Comparison of ENCODE assay signal across 25 cellular contexts in the genomic region with DNA sequence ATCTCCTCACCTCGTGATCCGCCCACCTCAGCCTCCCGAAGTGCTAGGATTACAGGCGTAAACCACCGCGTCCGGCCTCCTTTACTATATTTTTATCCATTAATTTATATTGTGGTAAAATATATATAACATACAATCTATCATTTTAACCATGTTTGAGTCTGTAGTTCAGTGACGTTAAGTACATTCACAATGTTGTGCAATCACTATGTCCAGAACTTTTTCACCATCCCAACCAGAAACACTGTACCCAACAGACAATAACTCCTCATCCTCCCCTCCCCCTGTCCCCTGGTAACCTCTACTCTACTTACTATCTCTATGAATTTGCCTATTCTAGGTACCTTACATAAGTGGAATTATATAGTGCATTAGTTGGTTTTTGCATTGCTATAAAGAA.
"Had no signal": no experiment of that assay in that cellular context is flagged by ENCODE, and none has a peak within 500 bp of the region (broad histone marks: within the 10 kb centered on the region; RNA-seq: fewer than 3 reads in every experiment).

No MANE protein-coding gene starts in this region.

- H3K9me3 ChIP-seq: suprapubic skin, testis, thoracic aorta, thyroid gland, tibial artery, transverse colon, upper lobe of left lung, upper lobe of right lung, uterus, vagina had no signal

- H3K27ac ChIP-seq: stomach, suprapubic skin, testis, thoracic aorta, thyroid gland, tibial artery, tibial nerve, transverse colon, upper lobe of left lung, upper lobe of right lung, uterus, vagina had no signal

- ATAC-seq: stimulated activated effector memory CD8-positive, alpha-beta T cell treated with anti-CD3 and anti-CD28 coated beads, Interleukin-12 subunit alpha, Interleukin-12 subunit beta, amount 100 ng/mL, for 72 hours; stimulated activated memory B cell treated with anti-CD40 and anti-IgM and Interleukin-4, amounts not matched to agents 10 μg/mL and 1 μg/mL and 100 μg/mL, for 72 hours; stimulated activated naive B cell treated with anti-CD40 and anti-IgM and Interleukin-4, amounts not matched to agents 10 μg/mL and 1 μg/mL and 100 μg/mL, for 72 hours; stimulated activated naive CD8-positive, alpha-beta T cell treated with anti-CD3 and anti-CD28 coated beads, Interleukin-15, amount 100 ng/mL, for 72 hours; stimulated activated naive CD8-positive, alpha-beta T cell treated with anti-CD3 and anti-CD28 coated beads, Interleukin-15, Interleukin-2, amounts not matched to agents 100 U/mL and 50 U/mL, for 24 hours; upper lobe of right lung had no signal

- DNase-seq: stimulated activated CD4-positive, alpha-beta T cell treated with anti-CD3 and anti-CD28 coated beads, Interleukin-2, amount 100 ng/mL, for 48 hours; stimulated activated CD4-positive, alpha-beta T cell treated with anti-CD3 and anti-CD28 coated beads, Interleukin-4, amount 100 ng/mL, for 1 hour; stimulated activated CD4-positive, alpha-beta T cell treated with anti-CD3 and anti-CD28 coated beads, Interleukin-4, amount 100 ng/mL, for 24 hours; stimulated activated CD4-positive, alpha-beta T cell treated with anti-CD3 and anti-CD28 coated beads, Interleukin-4, amount 100 ng/mL, for 4 hours; stimulated activated CD8-positive, alpha-beta memory T cell treated with anti-CD3 and anti-CD28 coated beads, Interleukin-4, amount 100 ng/mL, for 48 hours; stimulated activated naive B cell treated with anti-CD40 and anti-IgM and Interleukin-4, amounts not matched to agents 10 μg/mL and 1 μg/mL and 100 μg/mL, for 72 hours; stimulated activated naive CD4-positive, alpha-beta T cell; stimulated activated naive CD4-positive, alpha-beta T cell treated with Interleukin-2 at 50 U/mL for 16 hours; stimulated activated naive CD8-positive, alpha-beta T cell treated with anti-CD3 and anti-CD28 coated beads, Interleukin-15, amount 100 ng/mL, for 72 hours; stimulated activated naive CD8-positive, alpha-beta T cell treated with anti-CD3 and anti-CD28 coated beads, Interleukin-15, Interleukin-2, amounts not matched to agents 100 U/mL and 50 U/mL, for 24 hours; stomach; substantia nigra; testis; thyroid gland; tibial artery; transverse colon; upper lobe of left lung; upper lobe of right lung; uterus had no signal

- H3K36me3 ChIP-seq: stomach, suprapubic skin, thoracic aorta, thyroid gland, tibial artery, tibial nerve, transverse colon, upper lobe of left lung, upper lobe of right lung, uterus, vagina had no signal

- H3K4me3 ChIP-seq: stomach, suprapubic skin, testis, thoracic aorta, thyroid gland, tibial artery, tibial nerve, transverse colon, upper lobe of left lung, upper lobe of right lung, uterus, vagina had no signal

- H3K27me3 ChIP-seq: testis, thyroid gland, tibial nerve, transverse colon, upper lobe of left lung, upper lobe of right lung, uterus, vagina had no signal

- H3K4me1 ChIP-seq: thyroid gland, uterus, vagina had no signal
